ENCODE assay signal across 25 cellular contexts in the genomic region with DNA sequence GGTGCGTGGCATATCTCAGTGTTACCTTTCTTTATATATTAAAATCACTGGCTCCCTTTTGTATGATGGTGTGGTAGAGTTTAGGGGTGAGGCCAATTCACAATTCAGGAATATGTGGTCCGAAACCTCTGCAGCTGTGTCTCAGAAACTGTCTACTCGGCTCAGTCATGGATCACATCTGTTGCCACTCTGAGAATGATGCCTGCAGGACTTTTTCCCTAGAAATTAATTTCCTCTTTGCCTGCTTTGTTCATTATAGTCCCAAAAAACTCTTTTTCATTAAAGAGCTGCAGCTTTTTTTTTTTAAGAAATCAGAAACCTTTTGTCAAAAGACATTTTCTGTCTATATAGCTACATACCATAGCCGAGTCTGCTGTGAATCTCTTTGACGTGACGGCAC.
"Had no signal": no experiment of that assay in that cellular context is flagged by ENCODE, and none has a peak within 500 bp of the region (broad histone marks: within the 10 kb centered on the region; RNA-seq: fewer than 3 reads in every experiment).

No MANE protein-coding gene starts in this region.

- H3K9me3 ChIP-seq: esophagus muscularis mucosa, gastroesophageal sphincter had no signal

- H3K27me3 ChIP-seq: brain microvascular endothelial cell, dorsolateral prefrontal cortex, esophagus muscularis mucosa, foreskin keratinocyte, gastroesophageal sphincter, heart right ventricle had no signal

- H3K4me3 ChIP-seq: coronary artery, dorsolateral prefrontal cortex, esophagus muscularis mucosa, gastroesophageal sphincter, heart right ventricle had no signal

- H3K27ac ChIP-seq: brain microvascular endothelial cell, coronary artery, dorsolateral prefrontal cortex, esophagus muscularis mucosa, foreskin keratinocyte, gastroesophageal sphincter, heart right ventricle, WERI-Rb-1 had no signal

- H3K36me3 ChIP-seq: brain microvascular endothelial cell, WERI-Rb-1 had no signal

- DNase-seq: activated B cell treated with CpG ODN at 0.5 μM for 24 hours; activated CD4-positive, alpha-beta T cell treated with anti-CD3 and anti-CD28 coated beads for 48 hours; activated CD4-positive, alpha-beta T cell treated with anti-CD3 and anti-CD28 coated beads, Interleukin-2, amount 50 U/mL, for 1 hour; activated CD4-positive, alpha-beta T cell treated with anti-CD3 and anti-CD28 coated beads, Interleukin-2, amount 50 U/mL, for 48 hours; activated CD8-positive, alpha-beta memory T cell treated with anti-CD3 and anti-CD28 coated beads for 24 hours; activated CD8-positive, alpha-beta T cell treated with anti-CD3 and anti-CD28 coated beads for 36 hours; activated effector memory CD4-positive, alpha-beta T cell treated with anti-CD3 and anti-CD28 coated beads, Interleukin-2, amount 50 U/mL, for 16 hours; activated naive CD4-positive, alpha-beta T cell treated with anti-CD3 and anti-CD28 coated beads, Interleukin-2, amount 50 U/mL, for 16 hours; activated T-cell treated with anti-CD3 and anti-CD28 coated beads, Interleukin-2, amount 50 U/mL, for 4 hours; amniotic stem cell; anterior cingulate cortex; brain microvascular endothelial cell; dorsolateral prefrontal cortex; effector memory CD4-positive, alpha-beta T cell; endodermal cell; erythroblast; foreskin keratinocyte; heart right ventricle; T-cell; T1000; WERI-Rb-1 had no signal

- H3K4me1 ChIP-seq: esophagus muscularis mucosa, foreskin keratinocyte, gastroesophageal sphincter, heart right ventricle had no signal

- ATAC-seq: activated CD4-positive, CD25-positive, alpha-beta regulatory T cell treated with anti-CD3 and anti-CD28 coated beads, Interleukin-2, amount 50 U/mL, for 24 hours; activated CD8-positive, alpha-beta T cell treated with anti-CD3 and anti-CD28 coated beads for 36 hours; activated T-cell treated with anti-CD3 and anti-CD28 coated beads, Interleukin-2, amount 50 U/mL, for 4 hours; foreskin keratinocyte; gastroesophageal sphincter; heart right ventricle; T-cell had no signal
